In the genomic region with DNA sequence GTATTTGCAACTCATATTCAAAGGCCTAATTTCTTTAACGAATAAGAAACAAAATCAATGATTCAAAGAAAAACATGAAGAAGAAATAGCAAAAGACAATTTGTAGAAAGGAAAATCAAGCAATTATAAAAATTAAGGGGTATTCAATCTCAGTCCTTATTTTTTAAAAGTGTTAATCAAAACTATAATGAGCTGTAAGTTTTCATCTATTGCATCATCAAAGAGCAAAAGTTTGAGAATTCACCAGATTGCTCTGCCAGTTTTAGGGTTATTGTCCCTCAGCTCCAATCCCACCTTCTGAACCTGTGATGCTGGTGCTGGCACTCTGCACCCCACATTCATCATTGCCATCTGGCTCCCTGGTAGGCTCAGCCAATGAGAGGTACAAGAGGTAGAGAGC, we compare ENCODE assay signal across 2 cellular contexts. TPM values are rescaled to one million over a fixed set of nuclear protein-coding genes. Genes with fewer than 3 reads are reported as not detected.
"Had no signal": no experiment of that assay in that cellular context is flagged by ENCODE, and none has a peak within 500 bp of the region (broad histone marks: within the 10 kb centered on the region; RNA-seq: fewer than 3 reads in every experiment).

No MANE protein-coding gene starts in this region.

RNA-seq across cellular contexts. Expression of a gene that starts 42.0 kb away (rescaled TPM):
- total RNA-seq: G401 had no signal
- polyA plus RNA-seq: GM12878 had no signal
